1 cellular context compared by ENCODE assay signal in the genomic region with DNA sequence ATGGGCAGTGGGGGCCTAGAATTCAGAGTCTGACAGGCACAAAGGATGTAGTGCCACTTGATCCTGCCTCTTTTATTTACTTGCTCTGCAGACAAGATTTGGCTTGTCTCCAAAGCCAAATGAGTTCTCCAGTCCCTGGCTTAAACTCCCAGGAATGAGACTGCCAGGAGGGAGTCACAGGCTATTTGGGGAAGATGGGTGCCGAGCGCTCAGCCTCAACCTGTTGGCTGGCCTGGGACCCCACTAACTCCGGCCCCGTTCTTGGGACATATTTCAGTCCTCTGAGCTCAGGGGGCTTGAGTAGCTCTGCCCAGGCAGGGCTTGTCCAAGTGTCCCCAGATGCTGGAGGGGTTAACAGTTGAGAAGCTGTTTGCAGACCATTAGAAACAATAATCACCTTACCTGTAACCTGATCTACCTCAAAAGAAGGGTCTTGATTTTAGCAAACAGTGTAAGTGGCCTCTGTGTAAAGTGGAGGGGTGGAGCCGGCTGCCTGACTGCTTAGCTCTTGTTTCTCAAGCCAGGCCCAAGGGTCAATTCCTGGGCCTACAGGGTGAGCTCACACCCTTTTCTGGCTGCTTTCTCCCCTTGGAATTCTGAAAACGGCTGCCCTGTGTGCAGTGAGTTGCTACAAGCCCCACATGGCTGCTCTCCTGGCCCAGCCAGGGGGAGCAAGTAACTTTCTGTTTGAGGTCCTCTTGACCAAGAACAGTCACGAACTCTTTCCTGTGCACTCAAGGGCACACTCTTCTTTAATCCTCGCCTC.
TF ChIP-seq lines count a peak whose summit lies in the region.

No MANE protein-coding gene starts in this region.

TF ChIP-seq in HepG2, 621 proteins besides CTCF, POLR2A, EP300 and RAD21 (continued from another document and continues in another):
- no peak; the same call in 1 of the 2 replicates for TF ChIP-seq ZNF644 (CRISPR knock-in tag; IDR thresholded peaks at IDR 0.05; ENCODE audit: low read depth)
- 0 out of 2 replicates have a peak, but pooled peaks have one; percentile 24 for TF ChIP-seq SOX5 (CRISPR knock-in tag; IDR thresholded peaks at IDR 0.05; ENCODE audit: borderline replicate concordance)
- no peak for TF ChIP-seq SYNCRIP (IDR thresholded peaks at IDR 0.05; ENCODE audit: insufficient read depth, low read depth, low read length)
- no peak for TF ChIP-seq SIN3B (IDR thresholded peaks at IDR 0.05; ENCODE audit: low read length)
- TF ChIP-seq, protein P1, sequence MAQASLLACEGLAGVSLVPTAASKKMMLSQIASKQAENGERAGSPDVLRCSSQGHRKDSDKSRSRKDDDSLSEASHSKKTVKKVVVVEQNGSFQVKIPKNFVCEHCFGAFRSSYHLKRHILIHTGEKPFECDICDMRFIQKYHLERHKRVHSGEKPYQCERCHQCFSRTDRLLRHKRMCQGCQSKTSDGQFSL (CRISPR knock-in tag; IDR thresholded peaks at IDR 0.05): no peak
- TF ChIP-seq NCOR1 (IDR thresholded peaks at IDR 0.05; ENCODE audit: borderline replicate concordance, low read length): 0 out of 2 replicates have a peak, but pooled peaks have one; percentile 28
- TF ChIP-seq POLR2G (IDR thresholded peaks at IDR 0.05; ENCODE audit: low read depth, low read length): peak; percentile 76
- TF ChIP-seq, protein P2, sequence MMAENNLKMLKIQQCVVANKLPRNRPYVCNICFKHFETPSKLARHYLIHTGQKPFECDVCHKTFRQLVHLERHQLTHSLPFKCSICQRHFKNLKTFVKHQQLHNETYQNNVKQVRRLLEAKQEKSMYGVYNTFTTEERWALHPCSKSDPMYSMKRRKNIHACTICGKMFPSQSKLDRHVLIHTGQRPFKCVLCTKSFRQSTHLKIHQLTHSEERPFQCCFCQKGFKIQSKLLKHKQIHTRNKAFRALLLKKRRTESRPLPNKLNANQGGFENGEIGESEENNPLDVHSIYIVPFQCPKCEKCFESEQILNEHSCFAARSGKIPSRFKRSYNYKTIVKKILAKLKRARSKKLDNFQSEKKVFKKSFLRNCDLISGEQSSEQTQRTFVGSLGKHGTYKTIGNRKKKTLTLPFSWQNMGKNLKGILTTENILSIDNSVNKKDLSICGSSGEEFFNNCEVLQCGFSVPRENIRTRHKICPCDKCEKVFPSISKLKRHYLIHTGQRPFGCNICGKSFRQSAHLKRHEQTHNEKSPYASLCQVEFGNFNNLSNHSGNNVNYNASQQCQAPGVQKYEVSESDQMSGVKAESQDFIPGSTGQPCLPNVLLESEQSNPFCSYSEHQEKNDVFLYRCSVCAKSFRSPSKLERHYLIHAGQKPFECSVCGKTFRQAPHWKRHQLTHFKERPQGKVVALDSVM (CRISPR knock-in tag; IDR thresholded peaks at IDR 0.05): peak; percentile 46; the same call in 1 of the 2 replicates
- TF ChIP-seq ZNF34 (CRISPR knock-in tag; IDR thresholded peaks at IDR 0.05; ENCODE audit: borderline replicate concordance): 0 out of 2 replicates have a peak, but pooled peaks have one; percentile 36
- no peak for TF ChIP-seq PCBP2 (optimal IDR thresholded peaks at IDR 0.05; ENCODE audit: low read depth, low read length, poor library complexity, severe bottlenecking)
- TF ChIP-seq, protein P3, sequence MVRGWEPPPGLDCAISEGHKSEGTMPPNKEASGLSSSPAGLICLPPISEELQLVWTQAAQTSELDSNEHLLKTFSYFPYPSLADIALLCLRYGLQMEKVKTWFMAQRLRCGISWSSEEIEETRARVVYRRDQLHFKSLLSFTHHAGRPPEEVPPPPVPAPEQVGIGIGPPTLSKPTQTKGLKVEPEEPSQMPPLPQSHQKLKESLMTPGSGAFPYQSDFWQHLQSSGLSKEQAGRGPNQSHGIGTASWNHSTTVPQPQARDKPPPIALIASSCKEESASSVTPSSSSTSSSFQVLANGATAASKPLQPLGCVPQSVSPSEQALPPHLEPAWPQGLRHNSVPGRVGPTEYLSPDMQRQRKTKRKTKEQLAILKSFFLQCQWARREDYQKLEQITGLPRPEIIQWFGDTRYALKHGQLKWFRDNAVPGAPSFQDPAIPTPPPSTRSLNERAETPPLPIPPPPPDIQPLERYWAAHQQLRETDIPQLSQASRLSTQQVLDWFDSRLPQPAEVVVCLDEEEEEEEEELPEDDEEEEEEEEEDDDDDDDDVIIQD (CRISPR knock-in tag; IDR thresholded peaks at IDR 0.05; ENCODE audit: low read depth): peak; percentile 34; the same call in 1 of the 2 replicates
- 0 out of 2 replicates have a peak, but pooled peaks have one; percentile 44 for TF ChIP-seq ZNF441 (CRISPR knock-in tag; IDR thresholded peaks at IDR 0.05; ENCODE audit: borderline replicate concordance)
- no peak; the same call in 1 of the 2 replicates for TF ChIP-seq HES4 (CRISPR knock-in tag; IDR thresholded peaks at IDR 0.05; ENCODE audit: borderline replicate concordance)
- peak; percentile 78; the same call in 1 of the 2 replicates for TF ChIP-seq RCOR2 (CRISPR knock-in tag; IDR thresholded peaks at IDR 0.05)
- TF ChIP-seq HMG20A (CRISPR knock-in tag; IDR thresholded peaks at IDR 0.05; ENCODE audit: borderline replicate concordance): peak; percentile 62; the same call in 1 of the 2 replicates
- TF ChIP-seq, protein P4, sequence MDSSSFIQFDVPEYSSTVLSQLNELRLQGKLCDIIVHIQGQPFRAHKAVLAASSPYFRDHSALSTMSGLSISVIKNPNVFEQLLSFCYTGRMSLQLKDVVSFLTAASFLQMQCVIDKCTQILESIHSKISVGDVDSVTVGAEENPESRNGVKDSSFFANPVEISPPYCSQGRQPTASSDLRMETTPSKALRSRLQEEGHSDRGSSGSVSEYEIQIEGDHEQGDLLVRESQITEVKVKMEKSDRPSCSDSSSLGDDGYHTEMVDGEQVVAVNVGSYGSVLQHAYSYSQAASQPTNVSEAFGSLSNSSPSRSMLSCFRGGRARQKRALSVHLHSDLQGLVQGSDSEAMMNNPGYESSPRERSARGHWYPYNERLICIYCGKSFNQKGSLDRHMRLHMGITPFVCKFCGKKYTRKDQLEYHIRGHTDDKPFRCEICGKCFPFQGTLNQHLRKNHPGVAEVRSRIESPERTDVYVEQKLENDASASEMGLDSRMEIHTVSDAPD (CRISPR knock-in tag; IDR thresholded peaks at IDR 0.05): peak; percentile 43; the same call in 1 of the 2 replicates
- TF ChIP-seq RARA (CRISPR knock-in tag; IDR thresholded peaks at IDR 0.05): no peak; the same call in 1 of the 2 replicates
- TF ChIP-seq, protein P5, sequence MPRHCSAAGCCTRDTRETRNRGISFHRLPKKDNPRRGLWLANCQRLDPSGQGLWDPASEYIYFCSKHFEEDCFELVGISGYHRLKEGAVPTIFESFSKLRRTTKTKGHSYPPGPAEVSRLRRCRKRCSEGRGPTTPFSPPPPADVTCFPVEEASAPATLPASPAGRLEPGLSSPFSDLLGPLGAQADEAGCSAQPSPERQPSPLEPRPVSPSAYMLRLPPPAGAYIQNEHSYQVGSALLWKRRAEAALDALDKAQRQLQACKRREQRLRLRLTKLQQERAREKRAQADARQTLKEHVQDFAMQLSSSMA (CRISPR knock-in tag; IDR thresholded peaks at IDR 0.05): no peak
- no peak for TF ChIP-seq IKZF1 (IDR thresholded peaks at IDR 0.05)
- TF ChIP-seq SP2 (CRISPR knock-in tag; IDR thresholded peaks at IDR 0.05): no peak
- peak; percentile 70; the same call in 1 of the 2 replicates for TF ChIP-seq KMT2B (CRISPR knock-in tag; IDR thresholded peaks at IDR 0.05)
- no peak for TF ChIP-seq ZBTB1 (CRISPR knock-in tag; IDR thresholded peaks at IDR 0.05; ENCODE audit: borderline replicate concordance)
- no peak for TF ChIP-seq ZNF260 (CRISPR knock-in tag; IDR thresholded peaks at IDR 0.05; ENCODE audit: borderline replicate concordance, low read depth)
- TF ChIP-seq TBP (CRISPR knock-in tag; IDR thresholded peaks at IDR 0.05): no peak
- TF ChIP-seq ZNF3 (CRISPR knock-in tag; IDR thresholded peaks at IDR 0.05): 0 out of 2 replicates have a peak, but pooled peaks have one; percentile 31
- TF ChIP-seq ZNF343 (CRISPR knock-in tag; IDR thresholded peaks at IDR 0.05): 0 out of 2 replicates have a peak, but pooled peaks have one; percentile 14
- TF ChIP-seq, protein P6, sequence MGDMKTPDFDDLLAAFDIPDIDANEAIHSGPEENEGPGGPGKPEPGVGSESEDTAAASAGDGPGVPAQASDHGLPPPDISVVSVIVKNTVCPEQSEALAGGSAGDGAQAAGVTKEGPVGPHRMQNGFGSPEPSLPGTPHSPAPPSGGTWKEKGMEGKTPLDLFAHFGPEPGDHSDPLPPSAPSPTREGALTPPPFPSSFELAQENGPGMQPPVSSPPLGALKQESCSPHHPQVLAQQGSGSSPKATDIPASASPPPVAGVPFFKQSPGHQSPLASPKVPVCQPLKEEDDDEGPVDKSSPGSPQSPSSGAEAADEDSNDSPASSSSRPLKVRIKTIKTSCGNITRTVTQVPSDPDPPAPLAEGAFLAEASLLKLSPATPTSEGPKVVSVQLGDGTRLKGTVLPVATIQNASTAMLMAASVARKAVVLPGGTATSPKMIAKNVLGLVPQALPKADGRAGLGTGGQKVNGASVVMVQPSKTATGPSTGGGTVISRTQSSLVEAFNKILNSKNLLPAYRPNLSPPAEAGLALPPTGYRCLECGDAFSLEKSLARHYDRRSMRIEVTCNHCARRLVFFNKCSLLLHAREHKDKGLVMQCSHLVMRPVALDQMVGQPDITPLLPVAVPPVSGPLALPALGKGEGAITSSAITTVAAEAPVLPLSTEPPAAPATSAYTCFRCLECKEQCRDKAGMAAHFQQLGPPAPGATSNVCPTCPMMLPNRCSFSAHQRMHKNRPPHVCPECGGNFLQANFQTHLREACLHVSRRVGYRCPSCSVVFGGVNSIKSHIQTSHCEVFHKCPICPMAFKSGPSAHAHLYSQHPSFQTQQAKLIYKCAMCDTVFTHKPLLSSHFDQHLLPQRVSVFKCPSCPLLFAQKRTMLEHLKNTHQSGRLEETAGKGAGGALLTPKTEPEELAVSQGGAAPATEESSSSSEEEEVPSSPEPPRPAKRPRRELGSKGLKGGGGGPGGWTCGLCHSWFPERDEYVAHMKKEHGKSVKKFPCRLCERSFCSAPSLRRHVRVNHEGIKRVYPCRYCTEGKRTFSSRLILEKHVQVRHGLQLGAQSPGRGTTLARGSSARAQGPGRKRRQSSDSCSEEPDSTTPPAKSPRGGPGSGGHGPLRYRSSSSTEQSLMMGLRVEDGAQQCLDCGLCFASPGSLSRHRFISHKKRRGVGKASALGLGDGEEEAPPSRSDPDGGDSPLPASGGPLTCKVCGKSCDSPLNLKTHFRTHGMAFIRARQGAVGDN (CRISPR knock-in tag; IDR thresholded peaks at IDR 0.05): peak; percentile 81; the same call in 1 of the 2 replicates
- TF ChIP-seq DPF2 (CRISPR knock-in tag; IDR thresholded peaks at IDR 0.05; ENCODE audit: borderline replicate concordance, low read depth): 0 out of 2 replicates have a peak, but pooled peaks have one; percentile 52
- TF ChIP-seq GABPA (IDR thresholded peaks at IDR 0.05; ENCODE audit: low read depth, low read length): no peak
- peak; percentile 16; the same call in 1 of the 2 replicates for TF ChIP-seq GABPA (CRISPR knock-in tag; IDR thresholded peaks at IDR 0.05; ENCODE audit: low read depth)
- TF ChIP-seq FOSL1 (CRISPR knock-in tag; IDR thresholded peaks at IDR 0.05; ENCODE audit: borderline replicate concordance): peak; percentile 24; the same call in 1 of the 2 replicates
- TF ChIP-seq, protein P7, sequence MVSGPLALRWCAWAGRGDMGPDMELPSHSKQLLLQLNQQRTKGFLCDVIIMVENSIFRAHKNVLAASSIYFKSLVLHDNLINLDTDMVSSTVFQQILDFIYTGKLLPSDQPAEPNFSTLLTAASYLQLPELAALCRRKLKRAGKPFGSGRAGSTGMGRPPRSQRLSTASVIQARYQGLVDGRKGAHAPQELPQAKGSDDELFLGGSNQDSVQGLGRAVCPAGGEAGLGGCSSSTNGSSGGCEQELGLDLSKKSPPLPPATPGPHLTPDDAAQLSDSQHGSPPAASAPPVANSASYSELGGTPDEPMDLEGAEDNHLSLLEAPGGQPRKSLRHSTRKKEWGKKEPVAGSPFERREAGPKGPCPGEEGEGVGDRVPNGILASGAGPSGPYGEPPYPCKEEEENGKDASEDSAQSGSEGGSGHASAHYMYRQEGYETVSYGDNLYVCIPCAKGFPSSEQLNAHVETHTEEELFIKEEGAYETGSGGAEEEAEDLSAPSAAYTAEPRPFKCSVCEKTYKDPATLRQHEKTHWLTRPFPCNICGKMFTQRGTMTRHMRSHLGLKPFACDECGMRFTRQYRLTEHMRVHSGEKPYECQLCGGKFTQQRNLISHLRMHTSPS (CRISPR knock-in tag; IDR thresholded peaks at IDR 0.05; ENCODE audit: low read depth): peak; percentile 18; the same call in 1 of the 2 replicates
- peak; percentile 84 for TF ChIP-seq ZEB1 (IDR thresholded peaks at IDR 0.05; ENCODE audit: insufficient replicate concordance, low read depth)
- TF ChIP-seq ZNF136 (CRISPR knock-in tag; IDR thresholded peaks at IDR 0.05; ENCODE audit: low read depth): no peak
- TF ChIP-seq ONECUT2 (CRISPR knock-in tag; IDR thresholded peaks at IDR 0.05): no peak
- TF ChIP-seq ZNF775 (CRISPR knock-in tag; IDR thresholded peaks at IDR 0.05; ENCODE audit: borderline replicate concordance): peak; percentile 76; the same call in 1 of the 2 replicates
- TF ChIP-seq SAP130 (CRISPR knock-in tag; IDR thresholded peaks at IDR 0.05; ENCODE audit: low read depth): peak; percentile 58
- TF ChIP-seq, protein P8, sequence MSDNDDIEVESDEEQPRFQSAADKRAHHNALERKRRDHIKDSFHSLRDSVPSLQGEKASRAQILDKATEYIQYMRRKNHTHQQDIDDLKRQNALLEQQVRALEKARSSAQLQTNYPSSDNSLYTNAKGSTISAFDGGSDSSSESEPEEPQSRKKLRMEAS (IDR thresholded peaks at IDR 0.05): peak; percentile 75
- no peak for TF ChIP-seq CHD4 (IDR thresholded peaks at IDR 0.05; ENCODE audit: borderline replicate concordance, low read length)
- TF ChIP-seq, protein P9, sequence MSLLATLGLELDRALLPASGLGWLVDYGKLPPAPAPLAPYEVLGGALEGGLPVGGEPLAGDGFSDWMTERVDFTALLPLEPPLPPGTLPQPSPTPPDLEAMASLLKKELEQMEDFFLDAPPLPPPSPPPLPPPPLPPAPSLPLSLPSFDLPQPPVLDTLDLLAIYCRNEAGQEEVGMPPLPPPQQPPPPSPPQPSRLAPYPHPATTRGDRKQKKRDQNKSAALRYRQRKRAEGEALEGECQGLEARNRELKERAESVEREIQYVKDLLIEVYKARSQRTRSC (CRISPR knock-in tag; IDR thresholded peaks at IDR 0.05; ENCODE audit: low read depth): 0 out of 2 replicates have a peak, but pooled peaks have one; percentile 50
- peak; percentile 54 for TF ChIP-seq DMAP1 (CRISPR knock-in tag; IDR thresholded peaks at IDR 0.05)
- peak; percentile 76; the same call in 1 of the 2 replicates for TF ChIP-seq HNF4G (IDR thresholded peaks at IDR 0.05; ENCODE audit: borderline replicate concordance, low read depth, low read length)
- TF ChIP-seq HNF4G (CRISPR knock-in tag; IDR thresholded peaks at IDR 0.05; ENCODE audit: borderline replicate concordance, low read depth): peak; percentile 50; the same call in 1 of the 2 replicates
- TF ChIP-seq SMARCE1 (IDR thresholded peaks at IDR 0.05; ENCODE audit: borderline replicate concordance): no peak
- TF ChIP-seq ZNF335 (CRISPR knock-in tag; IDR thresholded peaks at IDR 0.05): no peak
